In the genomic region with DNA sequence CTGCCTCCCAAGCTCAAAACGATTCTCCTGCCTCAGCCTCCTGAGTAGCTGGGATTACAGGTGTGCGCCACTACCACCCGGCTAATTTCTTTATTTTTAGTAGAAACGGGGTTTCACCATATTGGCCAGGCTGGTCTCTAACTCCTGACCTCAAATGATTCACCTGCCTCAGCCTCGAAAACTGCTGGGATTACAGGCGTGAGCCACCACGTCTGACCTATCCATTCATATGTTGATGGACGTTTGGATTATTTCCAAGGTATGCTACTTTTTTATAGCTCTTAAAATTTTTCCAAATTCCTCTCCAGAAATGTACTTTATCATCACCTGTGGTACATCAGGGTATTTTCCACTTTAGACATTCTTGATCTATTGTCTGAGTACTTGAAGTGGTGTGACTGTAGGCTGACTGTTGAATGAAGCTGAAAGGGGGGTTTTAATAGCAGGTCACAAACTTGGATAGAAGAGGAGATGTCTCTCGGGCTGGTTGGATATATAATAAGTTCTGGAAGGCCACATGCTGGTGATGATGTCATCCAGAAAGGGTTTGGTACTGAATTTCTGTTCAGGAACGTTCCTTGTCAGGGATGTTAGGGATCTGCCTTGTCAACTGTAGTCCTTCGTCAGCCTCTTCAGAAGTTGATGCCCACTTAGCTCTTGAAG, we compare ENCODE assay signal across 1 cellular context.
TF ChIP-seq lines count a peak whose summit lies in the region.

No MANE protein-coding gene starts in this region.

TF ChIP-seq in HEK293, 187 proteins besides CTCF, POLR2A, EP300 and RAD21 (continued from another document and continues in another):
- TF ChIP-seq, protein P1, sequence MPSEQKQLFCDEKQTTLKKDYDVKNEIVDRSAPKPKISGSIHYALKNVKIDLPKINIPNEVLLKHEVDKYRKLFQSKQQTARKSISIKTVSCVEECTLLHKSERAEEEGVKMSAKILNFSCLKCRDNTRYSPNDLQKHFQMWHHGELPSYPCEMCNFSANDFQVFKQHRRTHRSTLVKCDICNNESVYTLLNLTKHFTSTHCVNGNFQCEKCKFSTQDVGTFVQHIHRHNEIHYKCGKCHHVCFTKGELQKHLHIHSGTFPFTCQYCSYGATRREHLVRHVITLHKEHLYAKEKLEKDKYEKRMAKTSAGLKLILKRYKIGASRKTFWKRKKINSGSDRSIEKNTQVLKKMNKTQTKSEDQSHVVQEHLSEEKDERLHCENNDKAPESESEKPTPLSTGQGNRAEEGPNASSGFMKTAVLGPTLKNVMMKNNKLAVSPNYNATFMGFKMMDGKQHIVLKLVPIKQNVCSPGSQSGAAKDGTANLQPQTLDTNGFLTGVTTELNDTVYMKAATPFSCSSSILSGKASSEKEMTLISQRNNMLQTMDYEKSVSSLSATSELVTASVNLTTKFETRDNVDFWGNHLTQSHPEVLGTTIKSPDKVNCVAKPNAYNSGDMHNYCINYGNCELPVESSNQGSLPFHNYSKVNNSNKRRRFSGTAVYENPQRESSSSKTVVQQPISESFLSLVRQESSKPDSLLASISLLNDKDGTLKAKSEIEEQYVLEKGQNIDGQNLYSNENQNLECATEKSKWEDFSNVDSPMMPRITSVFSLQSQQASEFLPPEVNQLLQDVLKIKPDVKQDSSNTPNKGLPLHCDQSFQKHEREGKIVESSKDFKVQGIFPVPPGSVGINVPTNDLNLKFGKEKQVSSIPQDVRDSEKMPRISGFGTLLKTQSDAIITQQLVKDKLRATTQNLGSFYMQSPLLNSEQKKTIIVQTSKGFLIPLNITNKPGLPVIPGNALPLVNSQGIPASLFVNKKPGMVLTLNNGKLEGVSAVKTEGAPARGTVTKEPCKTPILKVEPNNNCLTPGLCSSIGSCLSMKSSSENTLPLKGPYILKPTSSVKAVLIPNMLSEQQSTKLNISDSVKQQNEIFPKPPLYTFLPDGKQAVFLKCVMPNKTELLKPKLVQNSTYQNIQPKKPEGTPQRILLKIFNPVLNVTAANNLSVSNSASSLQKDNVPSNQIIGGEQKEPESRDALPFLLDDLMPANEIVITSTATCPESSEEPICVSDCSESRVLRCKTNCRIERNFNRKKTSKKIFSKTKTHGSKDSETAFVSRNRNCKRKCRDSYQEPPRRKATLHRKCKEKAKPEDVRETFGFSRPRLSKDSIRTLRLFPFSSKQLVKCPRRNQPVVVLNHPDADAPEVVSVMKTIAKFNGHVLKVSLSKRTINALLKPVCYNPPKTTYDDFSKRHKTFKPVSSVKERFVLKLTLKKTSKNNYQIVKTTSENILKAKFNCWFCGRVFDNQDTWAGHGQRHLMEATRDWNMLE (tag by site-specific recombination; conservative IDR thresholded peaks at IDR 0.05; ENCODE audit: low read depth): no peak
- TF ChIP-seq ZNF155 (tag by site-specific recombination; IDR thresholded peaks at IDR 0.05): no peak
- TF ChIP-seq, protein P2, sequence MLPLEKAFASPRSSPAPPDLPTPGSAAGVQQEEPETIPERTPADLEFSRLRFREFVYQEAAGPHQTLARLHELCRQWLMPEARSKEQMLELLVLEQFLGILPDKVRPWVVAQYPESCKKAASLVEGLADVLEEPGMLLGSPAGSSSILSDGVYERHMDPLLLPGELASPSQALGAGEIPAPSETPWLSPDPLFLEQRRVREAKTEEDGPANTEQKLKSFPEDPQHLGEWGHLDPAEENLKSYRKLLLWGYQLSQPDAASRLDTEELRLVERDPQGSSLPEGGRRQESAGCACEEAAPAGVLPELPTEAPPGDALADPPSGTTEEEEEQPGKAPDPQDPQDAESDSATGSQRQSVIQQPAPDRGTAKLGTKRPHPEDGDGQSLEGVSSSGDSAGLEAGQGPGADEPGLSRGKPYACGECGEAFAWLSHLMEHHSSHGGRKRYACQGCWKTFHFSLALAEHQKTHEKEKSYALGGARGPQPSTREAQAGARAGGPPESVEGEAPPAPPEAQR (tag by site-specific recombination; IDR thresholded peaks at IDR 0.05): no peak
- TF ChIP-seq ZNF596 (tag by site-specific recombination; IDR thresholded peaks at IDR 0.05): no peak
- no peak for TF ChIP-seq GLIS2 (tag by site-specific recombination; IDR thresholded peaks at IDR 0.05)
- TF ChIP-seq, protein P3, sequence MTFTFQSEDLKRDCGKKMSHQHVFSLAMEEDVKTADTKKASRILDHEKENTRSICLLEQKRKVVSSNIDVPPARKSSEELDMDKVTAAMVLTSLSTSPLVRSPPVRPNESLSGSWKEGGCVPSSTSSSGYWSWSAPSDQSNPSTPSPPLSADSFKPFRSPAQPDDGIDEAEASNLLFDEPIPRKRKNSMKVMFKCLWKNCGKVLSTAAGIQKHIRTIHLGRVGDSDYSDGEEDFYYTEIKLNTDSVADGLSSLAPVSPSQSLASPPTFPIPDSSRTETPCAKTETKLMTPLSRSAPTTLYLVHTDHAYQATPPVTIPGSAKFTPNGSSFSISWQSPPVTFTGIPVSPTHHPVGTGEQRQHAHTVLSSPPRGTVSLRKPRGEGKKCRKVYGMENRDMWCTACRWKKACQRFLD (tag by site-specific recombination; IDR thresholded peaks at IDR 0.05): no peak
- TF ChIP-seq, protein P4, sequence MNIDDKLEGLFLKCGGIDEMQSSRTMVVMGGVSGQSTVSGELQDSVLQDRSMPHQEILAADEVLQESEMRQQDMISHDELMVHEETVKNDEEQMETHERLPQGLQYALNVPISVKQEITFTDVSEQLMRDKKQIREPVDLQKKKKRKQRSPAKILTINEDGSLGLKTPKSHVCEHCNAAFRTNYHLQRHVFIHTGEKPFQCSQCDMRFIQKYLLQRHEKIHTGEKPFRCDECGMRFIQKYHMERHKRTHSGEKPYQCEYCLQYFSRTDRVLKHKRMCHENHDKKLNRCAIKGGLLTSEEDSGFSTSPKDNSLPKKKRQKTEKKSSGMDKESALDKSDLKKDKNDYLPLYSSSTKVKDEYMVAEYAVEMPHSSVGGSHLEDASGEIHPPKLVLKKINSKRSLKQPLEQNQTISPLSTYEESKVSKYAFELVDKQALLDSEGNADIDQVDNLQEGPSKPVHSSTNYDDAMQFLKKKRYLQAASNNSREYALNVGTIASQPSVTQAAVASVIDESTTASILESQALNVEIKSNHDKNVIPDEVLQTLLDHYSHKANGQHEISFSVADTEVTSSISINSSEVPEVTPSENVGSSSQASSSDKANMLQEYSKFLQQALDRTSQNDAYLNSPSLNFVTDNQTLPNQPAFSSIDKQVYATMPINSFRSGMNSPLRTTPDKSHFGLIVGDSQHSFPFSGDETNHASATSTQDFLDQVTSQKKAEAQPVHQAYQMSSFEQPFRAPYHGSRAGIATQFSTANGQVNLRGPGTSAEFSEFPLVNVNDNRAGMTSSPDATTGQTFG (tag by site-specific recombination; IDR thresholded peaks at IDR 0.05; ENCODE audit: borderline replicate concordance): no peak
- no peak for TF ChIP-seq ZNF76 (tag by site-specific recombination; IDR thresholded peaks at IDR 0.05; ENCODE audit: borderline replicate concordance, low read depth)
- TF ChIP-seq ZFP37 (tag by site-specific recombination; IDR thresholded peaks at IDR 0.05): no peak
- TF ChIP-seq ZNF768 (tag by site-specific recombination; IDR thresholded peaks at IDR 0.05): no peak
- no peak for TF ChIP-seq ZNF292 (tag by site-specific recombination; IDR thresholded peaks at IDR 0.05; ENCODE audit: borderline replicate concordance, low read depth)
- no peak for TF ChIP-seq SALL2 (tag by site-specific recombination; IDR thresholded peaks at IDR 0.05; ENCODE audit: borderline replicate concordance)
- TF ChIP-seq ZNF629 (tag by site-specific recombination; IDR thresholded peaks at IDR 0.05): peak; percentile 75
- TF ChIP-seq, protein P5, sequence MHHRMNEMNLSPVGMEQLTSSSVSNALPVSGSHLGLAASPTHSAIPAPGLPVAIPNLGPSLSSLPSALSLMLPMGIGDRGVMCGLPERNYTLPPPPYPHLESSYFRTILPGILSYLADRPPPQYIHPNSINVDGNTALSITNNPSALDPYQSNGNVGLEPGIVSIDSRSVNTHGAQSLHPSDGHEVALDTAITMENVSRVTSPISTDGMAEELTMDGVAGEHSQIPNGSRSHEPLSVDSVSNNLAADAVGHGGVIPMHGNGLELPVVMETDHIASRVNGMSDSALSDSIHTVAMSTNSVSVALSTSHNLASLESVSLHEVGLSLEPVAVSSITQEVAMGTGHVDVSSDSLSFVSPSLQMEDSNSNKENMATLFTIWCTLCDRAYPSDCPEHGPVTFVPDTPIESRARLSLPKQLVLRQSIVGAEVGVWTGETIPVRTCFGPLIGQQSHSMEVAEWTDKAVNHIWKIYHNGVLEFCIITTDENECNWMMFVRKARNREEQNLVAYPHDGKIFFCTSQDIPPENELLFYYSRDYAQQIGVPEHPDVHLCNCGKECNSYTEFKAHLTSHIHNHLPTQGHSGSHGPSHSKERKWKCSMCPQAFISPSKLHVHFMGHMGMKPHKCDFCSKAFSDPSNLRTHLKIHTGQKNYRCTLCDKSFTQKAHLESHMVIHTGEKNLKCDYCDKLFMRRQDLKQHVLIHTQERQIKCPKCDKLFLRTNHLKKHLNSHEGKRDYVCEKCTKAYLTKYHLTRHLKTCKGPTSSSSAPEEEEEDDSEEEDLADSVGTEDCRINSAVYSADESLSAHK (tag by site-specific recombination; IDR thresholded peaks at IDR 0.05): no peak
- TF ChIP-seq ZEB2 (tag by site-specific recombination; IDR thresholded peaks at IDR 0.05): no peak
- no peak for TF ChIP-seq ZNF248 (tag by site-specific recombination; IDR thresholded peaks at IDR 0.05)
- TF ChIP-seq ZNF169 (tag by site-specific recombination; IDR thresholded peaks at IDR 0.05): no peak
- TF ChIP-seq ZNF404 (tag by site-specific recombination; IDR thresholded peaks at IDR 0.05): no peak
- no peak for TF ChIP-seq ZNF121 (tag by site-specific recombination; IDR thresholded peaks at IDR 0.05)
- TF ChIP-seq ZNF311 (tag by site-specific recombination; IDR thresholded peaks at IDR 0.05; ENCODE audit: borderline replicate concordance): no peak
- TF ChIP-seq ZBTB8A (tag by site-specific recombination; IDR thresholded peaks at IDR 0.05): no peak; the same call in 1 of the 2 replicates
- TF ChIP-seq ZNF660 (tag by site-specific recombination; IDR thresholded peaks at IDR 0.05): peak; percentile 39; the same call in 1 of the 2 replicates
- no peak for TF ChIP-seq REPIN1 (tag by site-specific recombination; IDR thresholded peaks at IDR 0.05; ENCODE audit: low read depth)
- TF ChIP-seq, protein P6, sequence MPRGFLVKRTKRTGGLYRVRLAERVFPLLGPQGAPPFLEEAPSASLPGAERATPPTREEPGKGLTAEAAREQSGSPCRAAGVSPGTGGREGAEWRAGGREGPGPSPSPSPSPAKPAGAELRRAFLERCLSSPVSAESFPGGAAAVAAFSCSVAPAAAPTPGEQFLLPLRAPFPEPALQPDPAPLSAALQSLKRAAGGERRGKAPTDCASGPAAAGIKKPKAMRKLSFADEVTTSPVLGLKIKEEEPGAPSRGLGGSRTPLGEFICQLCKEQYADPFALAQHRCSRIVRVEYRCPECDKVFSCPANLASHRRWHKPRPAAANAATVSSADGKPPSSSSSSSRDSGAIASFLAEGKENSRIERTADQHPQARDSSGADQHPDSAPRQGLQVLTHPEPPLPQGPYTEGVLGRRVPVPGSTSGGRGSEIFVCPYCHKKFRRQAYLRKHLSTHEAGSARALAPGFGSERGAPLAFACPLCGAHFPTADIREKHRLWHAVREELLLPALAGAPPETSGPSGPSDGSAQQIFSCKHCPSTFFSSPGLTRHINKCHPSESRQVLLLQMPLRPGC (tag by site-specific recombination; IDR thresholded peaks at IDR 0.05): 0 out of 2 replicates have a peak, but pooled peaks have one; percentile 13
- no peak for TF ChIP-seq ZNF624 (tag by site-specific recombination; IDR thresholded peaks at IDR 0.05)
- TF ChIP-seq, protein P7, sequence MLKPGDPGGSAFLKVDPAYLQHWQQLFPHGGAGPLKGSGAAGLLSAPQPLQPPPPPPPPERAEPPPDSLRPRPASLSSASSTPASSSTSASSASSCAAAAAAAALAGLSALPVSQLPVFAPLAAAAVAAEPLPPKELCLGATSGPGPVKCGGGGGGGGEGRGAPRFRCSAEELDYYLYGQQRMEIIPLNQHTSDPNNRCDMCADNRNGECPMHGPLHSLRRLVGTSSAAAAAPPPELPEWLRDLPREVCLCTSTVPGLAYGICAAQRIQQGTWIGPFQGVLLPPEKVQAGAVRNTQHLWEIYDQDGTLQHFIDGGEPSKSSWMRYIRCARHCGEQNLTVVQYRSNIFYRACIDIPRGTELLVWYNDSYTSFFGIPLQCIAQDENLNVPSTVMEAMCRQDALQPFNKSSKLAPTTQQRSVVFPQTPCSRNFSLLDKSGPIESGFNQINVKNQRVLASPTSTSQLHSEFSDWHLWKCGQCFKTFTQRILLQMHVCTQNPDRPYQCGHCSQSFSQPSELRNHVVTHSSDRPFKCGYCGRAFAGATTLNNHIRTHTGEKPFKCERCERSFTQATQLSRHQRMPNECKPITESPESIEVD (tag by site-specific recombination; IDR thresholded peaks at IDR 0.05): peak; percentile 81
- TF ChIP-seq KLF9 (tag by site-specific recombination; IDR thresholded peaks at IDR 0.05; ENCODE audit: low read depth): no peak
- TF ChIP-seq ZBTB48 (tag by site-specific recombination; IDR thresholded peaks at IDR 0.05): peak; percentile 85
- TF ChIP-seq ZSCAN16 (tag by site-specific recombination; IDR thresholded peaks at IDR 0.05): no peak
- TF ChIP-seq ZNF23 (tag by site-specific recombination; IDR thresholded peaks at IDR 0.05; ENCODE audit: borderline replicate concordance): no peak
- TF ChIP-seq, protein P8, sequence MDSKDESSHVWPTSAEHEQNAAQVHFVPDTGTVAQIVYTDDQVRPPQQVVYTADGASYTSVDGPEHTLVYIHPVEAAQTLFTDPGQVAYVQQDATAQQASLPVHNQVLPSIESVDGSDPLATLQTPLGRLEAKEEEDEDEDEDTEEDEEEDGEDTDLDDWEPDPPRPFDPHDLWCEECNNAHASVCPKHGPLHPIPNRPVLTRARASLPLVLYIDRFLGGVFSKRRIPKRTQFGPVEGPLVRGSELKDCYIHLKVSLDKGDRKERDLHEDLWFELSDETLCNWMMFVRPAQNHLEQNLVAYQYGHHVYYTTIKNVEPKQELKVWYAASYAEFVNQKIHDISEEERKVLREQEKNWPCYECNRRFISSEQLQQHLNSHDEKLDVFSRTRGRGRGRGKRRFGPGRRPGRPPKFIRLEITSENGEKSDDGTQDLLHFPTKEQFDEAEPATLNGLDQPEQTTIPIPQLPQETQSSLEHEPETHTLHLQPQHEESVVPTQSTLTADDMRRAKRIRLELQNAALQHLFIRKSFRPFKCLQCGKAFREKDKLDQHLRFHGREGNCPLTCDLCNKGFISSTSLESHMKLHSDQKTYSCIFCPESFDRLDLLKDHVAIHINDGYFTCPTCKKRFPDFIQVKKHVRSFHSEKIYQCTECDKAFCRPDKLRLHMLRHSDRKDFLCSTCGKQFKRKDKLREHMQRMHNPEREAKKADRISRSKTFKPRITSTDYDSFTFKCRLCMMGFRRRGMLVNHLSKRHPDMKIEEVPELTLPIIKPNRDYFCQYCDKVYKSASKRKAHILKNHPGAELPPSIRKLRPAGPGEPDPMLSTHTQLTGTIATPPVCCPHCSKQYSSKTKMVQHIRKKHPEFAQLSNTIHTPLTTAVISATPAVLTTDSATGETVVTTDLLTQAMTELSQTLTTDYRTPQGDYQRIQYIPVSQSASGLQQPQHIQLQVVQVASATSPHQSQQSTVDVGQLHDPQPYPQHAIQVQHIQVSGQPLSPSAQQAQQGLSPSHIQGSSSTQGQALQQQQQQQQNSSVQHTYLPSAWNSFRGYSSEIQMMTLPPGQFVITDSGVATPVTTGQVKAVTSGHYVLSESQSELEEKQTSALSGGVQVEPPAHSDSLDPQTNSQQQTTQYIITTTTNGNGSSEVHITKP (tag by site-specific recombination; IDR thresholded peaks at IDR 0.05): peak; percentile 69
- TF ChIP-seq ZNF585B (tag by site-specific recombination; IDR thresholded peaks at IDR 0.05): no peak
- no peak for TF ChIP-seq KLF10 (tag by site-specific recombination; IDR thresholded peaks at IDR 0.05)
